In the genomic region with DNA sequence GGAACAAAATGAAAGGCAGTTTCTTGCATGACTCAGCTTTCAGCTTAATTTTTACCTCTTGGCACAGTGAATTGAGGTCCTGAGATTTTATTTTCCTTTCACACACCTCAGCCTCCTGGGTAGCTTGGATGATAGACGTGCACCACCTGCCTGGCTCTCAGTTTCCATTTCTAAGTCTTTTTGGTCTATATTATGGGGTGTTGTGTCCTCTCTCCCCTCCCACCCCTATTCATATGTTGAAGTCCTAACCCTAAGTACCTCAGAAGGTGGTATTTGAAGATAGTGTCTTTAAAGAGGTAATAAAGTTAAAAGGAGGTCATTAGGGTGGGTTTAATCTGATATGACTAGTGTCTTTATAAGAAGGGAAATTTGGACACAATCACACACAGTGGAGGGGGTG, we compare ENCODE assay signal across 1 cellular context.
TF ChIP-seq lines count a peak whose summit lies in the region.

No MANE protein-coding gene starts in this region.

TF ChIP-seq in GM23338, 12 proteins besides CTCF, POLR2A, EP300 and RAD21:
- TF ChIP-seq, protein P1, sequence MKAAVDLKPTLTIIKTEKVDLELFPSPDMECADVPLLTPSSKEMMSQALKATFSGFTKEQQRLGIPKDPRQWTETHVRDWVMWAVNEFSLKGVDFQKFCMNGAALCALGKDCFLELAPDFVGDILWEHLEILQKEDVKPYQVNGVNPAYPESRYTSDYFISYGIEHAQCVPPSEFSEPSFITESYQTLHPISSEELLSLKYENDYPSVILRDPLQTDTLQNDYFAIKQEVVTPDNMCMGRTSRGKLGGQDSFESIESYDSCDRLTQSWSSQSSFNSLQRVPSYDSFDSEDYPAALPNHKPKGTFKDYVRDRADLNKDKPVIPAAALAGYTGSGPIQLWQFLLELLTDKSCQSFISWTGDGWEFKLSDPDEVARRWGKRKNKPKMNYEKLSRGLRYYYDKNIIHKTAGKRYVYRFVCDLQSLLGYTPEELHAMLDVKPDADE (IDR thresholded peaks at IDR 0.05) = no peak
- TF ChIP-seq EZH2 (IDR thresholded peaks at IDR 0.05; ENCODE audit: low read depth, unreplicated experiment) (no peak), JUNB (IDR thresholded peaks at IDR 0.05; ENCODE audit: unreplicated experiment) (no peak), ZNF114 (CRISPR knock-in tag; IDR thresholded peaks at IDR 0.05) (no peak)
- TF ChIP-seq, protein P2, sequence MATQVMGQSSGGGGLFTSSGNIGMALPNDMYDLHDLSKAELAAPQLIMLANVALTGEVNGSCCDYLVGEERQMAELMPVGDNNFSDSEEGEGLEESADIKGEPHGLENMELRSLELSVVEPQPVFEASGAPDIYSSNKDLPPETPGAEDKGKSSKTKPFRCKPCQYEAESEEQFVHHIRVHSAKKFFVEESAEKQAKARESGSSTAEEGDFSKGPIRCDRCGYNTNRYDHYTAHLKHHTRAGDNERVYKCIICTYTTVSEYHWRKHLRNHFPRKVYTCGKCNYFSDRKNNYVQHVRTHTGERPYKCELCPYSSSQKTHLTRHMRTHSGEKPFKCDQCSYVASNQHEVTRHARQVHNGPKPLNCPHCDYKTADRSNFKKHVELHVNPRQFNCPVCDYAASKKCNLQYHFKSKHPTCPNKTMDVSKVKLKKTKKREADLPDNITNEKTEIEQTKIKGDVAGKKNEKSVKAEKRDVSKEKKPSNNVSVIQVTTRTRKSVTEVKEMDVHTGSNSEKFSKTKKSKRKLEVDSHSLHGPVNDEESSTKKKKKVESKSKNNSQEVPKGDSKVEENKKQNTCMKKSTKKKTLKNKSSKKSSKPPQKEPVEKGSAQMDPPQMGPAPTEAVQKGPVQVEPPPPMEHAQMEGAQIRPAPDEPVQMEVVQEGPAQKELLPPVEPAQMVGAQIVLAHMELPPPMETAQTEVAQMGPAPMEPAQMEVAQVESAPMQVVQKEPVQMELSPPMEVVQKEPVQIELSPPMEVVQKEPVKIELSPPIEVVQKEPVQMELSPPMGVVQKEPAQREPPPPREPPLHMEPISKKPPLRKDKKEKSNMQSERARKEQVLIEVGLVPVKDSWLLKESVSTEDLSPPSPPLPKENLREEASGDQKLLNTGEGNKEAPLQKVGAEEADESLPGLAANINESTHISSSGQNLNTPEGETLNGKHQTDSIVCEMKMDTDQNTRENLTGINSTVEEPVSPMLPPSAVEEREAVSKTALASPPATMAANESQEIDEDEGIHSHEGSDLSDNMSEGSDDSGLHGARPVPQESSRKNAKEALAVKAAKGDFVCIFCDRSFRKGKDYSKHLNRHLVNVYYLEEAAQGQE (IDR thresholded peaks at IDR 0.05; ENCODE audit: unreplicated experiment) = no peak
